ENCODE assay signal across 15 cellular contexts in the genomic region with DNA sequence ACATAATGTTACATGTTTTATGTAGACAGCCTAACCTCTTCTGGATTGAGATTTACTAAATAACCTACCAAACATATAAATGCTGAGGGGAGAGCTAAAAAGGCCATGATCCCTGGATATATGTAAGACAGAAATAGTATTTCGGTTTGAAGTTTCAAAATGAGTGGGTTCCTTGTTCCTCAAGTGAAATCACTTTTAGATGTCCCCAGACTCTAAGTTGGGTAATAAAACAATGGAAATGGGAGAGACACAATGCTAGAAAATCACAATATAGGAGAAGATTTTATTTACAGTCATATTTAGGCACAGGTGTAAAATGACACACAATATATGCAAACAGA. TPM values are rescaled to one million over a fixed set of nuclear protein-coding genes. Genes with fewer than 3 reads are reported as not detected.
DNase-seq lines count a peak whose midpoint lies in the region; ATAC-seq, FAIRE-seq and TF ChIP-seq lines count a peak whose summit lies in the region.
"Had no signal": no experiment of that assay in that cellular context is flagged by ENCODE, and none has a peak within 500 bp of the region (broad histone marks: within the 10 kb centered on the region; RNA-seq: fewer than 3 reads in every experiment).

No MANE protein-coding gene starts in this region.

- TF ChIP-seq CTCF in A549 (IDR thresholded peaks at IDR 0.05) (no peak), dorsolateral prefrontal cortex (IDR thresholded peaks at IDR 0.05 in 54 of 56, conservative IDR thresholded peaks at IDR 0.05 in 2 of 56; ENCODE audit: low read depth in 1 of 56, partially characterized antibody in 56 of 56) (no peak), brain microvascular endothelial cell (IDR thresholded peaks at IDR 0.05; ENCODE audit: low read depth, low read length, missing control alignments) (no peak)

- no peaks in the 10 kb centered on the region for H3K9me3 ChIP-seq in A549
- no peaks in the 10 kb centered on the region for H3K9me3 ChIP-seq in HUES48 (ENCODE audit: control insufficient read depth, insufficient read depth, low read length)
- H3K9me3 ChIP-seq: gastrocnemius medialis had no signal

- POLR2A ChIA-PET in A549 (lab: Yijun Ruan, JAX): no interaction called here

- no peak for TF ChIP-seq POLR2A in A549 (IDR thresholded peaks at IDR 0.05; ENCODE audit: low read length)

- no peak overlapping the region for H3K9ac ChIP-seq in HUES48 (ENCODE audit: low read depth, low read length)

- H3K4me2 ChIP-seq in A549: peak overlapping the region; percentile 73

- TF ChIP-seq RAD21 in A549 (conservative IDR thresholded peaks at IDR 0.05 in 1 of 2, IDR thresholded peaks at IDR 0.05 in 1 of 2): no peak

- no peak overlapping the region for H3K4me3 ChIP-seq in A549
- no peak overlapping the region for H3K4me3 ChIP-seq in HUES48 (ENCODE audit: low read depth, low read length)
- H3K4me3 ChIP-seq in dorsolateral prefrontal cortex: no peak overlapping the region
- H3K4me3 ChIP-seq in brain microvascular endothelial cell (ENCODE audit: low read depth, low read length): no peak overlapping the region
- H3K4me3 ChIP-seq: gastrocnemius medialis had no signal

- peak overlapping the region in 1 of 2 experiments; percentile 67; a peak in 3 of 6 replicates for H3K27ac ChIP-seq in A549
- H3K27ac ChIP-seq in HUES48 (ENCODE audit: low read depth, low read length): peak overlapping the region; percentile 90
- peak overlapping the region in 56 of 59 donors; percentile 17 to 98 (median 78) for H3K27ac ChIP-seq in dorsolateral prefrontal cortex
- no peak overlapping the region for H3K27ac ChIP-seq in brain microvascular endothelial cell
- H3K27ac ChIP-seq: gastrocnemius medialis had no signal

- intact Hi-C loops in dorsolateral prefrontal cortex (cut with DNase I): loop anchor here in 1 of 2 donors (10.0 kb wide), 1 partner anchor 54 kb away; no protein-coding TSS in a partner anchor

- CTCF ChIA-PET in A549 (lab: Yijun Ruan, JAX): interaction anchor here (1.1 to 1.8 kb wide), 4 partner anchors 139 to 227 kb away, joined by 3 to 11 read pairs (median 3); no protein-coding TSS in a partner anchor

- 90% methylated on average over 1 of the region's 1 CpG for WGBS in A549 (ENCODE audit: missing lambda C conversion rate)

- ATAC-seq in A549: no peak
- ATAC-seq in GM19438 (IDR thresholded peaks at IDR 0.05; ENCODE audit: low read depth, unreplicated experiment): peak; percentile 51
- ATAC-seq in GM21423 (IDR thresholded peaks at IDR 0.05; ENCODE audit: unreplicated experiment): no peak

- no peaks in the 10 kb centered on the region for H3K36me3 ChIP-seq in HUES48 (ENCODE audit: control insufficient read depth, insufficient read depth, low read length)
- no peaks in the 10 kb centered on the region for H3K36me3 ChIP-seq in brain microvascular endothelial cell (replicated peaks)
- H3K36me3 ChIP-seq: gastrocnemius medialis had no signal

- DNase-seq in A549 (ENCODE audit: low read depth in 1 of 2, low spot score in 1 of 2): no peak
- no peak for DNase-seq in dorsolateral prefrontal cortex
- no peak for DNase-seq in NCI-H345 (lab: John Stamatoyannopoulos, UW)
- DNase-seq in brain microvascular endothelial cell: no peak
- DNase-seq in activated T-cell treated with anti-CD3 and anti-CD28 coated beads for 4 hours: no peak
- DNase-seq: activated CD4-positive, CD25-positive, alpha-beta regulatory T cell; gastrocnemius medialis; NCI-H1092 treated with DMSO at 0.1 percent for 48 hours; NCI-H2171 treated with DMSO at 0.1 percent for 48 hours; occipital lobe; stimulated activated naive CD4-positive, alpha-beta T cell had no signal

- H3K27me3 ChIP-seq in HUES48 (ENCODE audit: control insufficient read depth, insufficient read depth, low read length) (no peaks in the 10 kb centered on the region), dorsolateral prefrontal cortex (no peaks in the 10 kb centered on the region), brain microvascular endothelial cell (replicated peaks) (no peaks in the 10 kb centered on the region)
- H3K27me3 ChIP-seq: gastrocnemius medialis had no signal

- in situ Hi-C loops in brain microvascular endothelial cell (cut with HindIII; ENCODE audit: low pct_ligation_motif_present, low sequenced_read_pairs): no loop called here

- TF ChIP-seq EP300 in A549 (IDR thresholded peaks at IDR 0.05): no peak

- H3K4me1 ChIP-seq in A549: peaks cover 20% of the 10 kb centered on the region
- peaks cover 16% of the 10 kb centered on the region for H3K4me1 ChIP-seq in HUES48 (ENCODE audit: control insufficient read depth, insufficient read depth, low read length)
- H3K4me1 ChIP-seq: gastrocnemius medialis had no signal

- no peak for FAIRE-seq in A549 (lab: Jason Lieb, UNC)
- FAIRE-seq: urothelium cell line had no signal

TF ChIP-seq in A549, 52 proteins besides CTCF, POLR2A, EP300 and RAD21:
- TF ChIP-seq FOXS1 (CRISPR knock-in tag; IDR thresholded peaks at IDR 0.05) (no peak), EHMT2 (IDR thresholded peaks at IDR 0.05; ENCODE audit: low read depth) (no peak), NPAS2 (CRISPR knock-in tag; IDR thresholded peaks at IDR 0.05; ENCODE audit: borderline replicate concordance) (no peak), GATA3 (IDR thresholded peaks at IDR 0.05; ENCODE audit: borderline replicate concordance) (no peak), NFE2L2 (conservative IDR thresholded peaks at IDR 0.05; ENCODE audit: low read length) (no peak), SREBF2 (IDR thresholded peaks at IDR 0.05) (no peak), HMGXB4 (CRISPR knock-in tag; IDR thresholded peaks at IDR 0.05; ENCODE audit: borderline replicate concordance) (no peak), BHLHE40 (IDR thresholded peaks at IDR 0.05; ENCODE audit: low read depth, low read length) (no peak), SMC3 (IDR thresholded peaks at IDR 0.05) (no peak), CHD4 (IDR thresholded peaks at IDR 0.05; ENCODE audit: borderline replicate concordance) (no peak), HOXB5 (CRISPR knock-in tag; IDR thresholded peaks at IDR 0.05) (no peak), PBX3 (IDR thresholded peaks at IDR 0.05) (no peak), ZFP36 (IDR thresholded peaks at IDR 0.05; ENCODE audit: borderline replicate concordance, partially characterized antibody) (no peak), RNF2 (IDR thresholded peaks at IDR 0.05; ENCODE audit: borderline replicate concordance, low read depth) (no peak), RARB (CRISPR knock-in tag; IDR thresholded peaks at IDR 0.05) (no peak)
- TF ChIP-seq, protein P1, sequence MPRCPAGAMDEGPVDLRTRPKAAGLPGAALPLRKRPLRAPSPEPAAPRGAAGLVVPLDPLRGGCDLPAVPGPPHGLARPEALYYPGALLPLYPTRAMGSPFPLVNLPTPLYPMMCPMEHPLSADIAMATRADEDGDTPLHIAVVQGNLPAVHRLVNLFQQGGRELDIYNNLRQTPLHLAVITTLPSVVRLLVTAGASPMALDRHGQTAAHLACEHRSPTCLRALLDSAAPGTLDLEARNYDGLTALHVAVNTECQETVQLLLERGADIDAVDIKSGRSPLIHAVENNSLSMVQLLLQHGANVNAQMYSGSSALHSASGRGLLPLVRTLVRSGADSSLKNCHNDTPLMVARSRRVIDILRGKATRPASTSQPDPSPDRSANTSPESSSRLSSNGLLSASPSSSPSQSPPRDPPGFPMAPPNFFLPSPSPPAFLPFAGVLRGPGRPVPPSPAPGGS (IDR thresholded peaks at IDR 0.05): no peak

RNA-seq across cellular contexts. Expression of gene SHTN1, which starts 56.5 kb away (rescaled TPM):
- 44.2 and 63.1 TPM in 2 replicates for polyA plus RNA-seq in A549 (2011; rRNA removed)
- polyA plus RNA-seq in A549 (2012; cell fraction: cytosol; rRNA removed): 8.4 and 8.8 TPM in 2 replicates
- 7.3 and 14.2 TPM in 2 replicates for polyA plus RNA-seq in A549 (2012; cell fraction: nucleus; rRNA removed)
- 21.7 to 25.1 TPM (median 23.6 TPM) in 3 replicates for polyA plus RNA-seq in A549 (2017; fragmentation: RNase III; extraction: RNeasy Plus Mini Kit Qiagen cat#74134 plus additional on column Dnase treatment)
- polyA minus RNA-seq in A549 (2011; rRNA and poly(A)+ RNA removed): 12.0 and 14.8 TPM in 2 replicates
- 100 to 1,000 TPM in 103 of 120 experiments, 10 to 100 TPM in 17; 65.1 to 426 (median 156) TPM for total RNA-seq in dorsolateral prefrontal cortex
